Comparison of ENCODE assay signal across 9 cellular contexts in genomic region chr22:50272103-50272782, GRCh38. TPM values are rescaled to one million over a fixed set of nuclear protein-coding genes. Genes with fewer than 3 reads are reported as not detected.
DNase-seq lines count a peak whose midpoint lies in the region; ATAC-seq and TF ChIP-seq lines count a peak whose summit lies in the region.
"Had no signal": no experiment of that assay in that cellular context is flagged by ENCODE, and none has a peak within 500 bp of the region (broad histone marks: within the 10 kb centered on the region; RNA-seq: fewer than 3 reads in every experiment).

No MANE protein-coding gene starts in this region.

- DNase-seq in Caco-2: no peak
- no peak for DNase-seq in caudate nucleus (lab: John Stamatoyannopoulos, UW)
- DNase-seq in neuronal stem cell (ENCODE audit: low spot score): peak; percentile 24
- DNase-seq in NCI-H524 treated with DMSO at 0.1 percent for 48 hours (lab: John Stamatoyannopoulos, UW): no peak
- no peak for DNase-seq in COLO829 (ENCODE audit: low spot score)
- DNase-seq in NCI-H345 (lab: John Stamatoyannopoulos, UW): no peak
- DNase-seq: Kasumi-1 had no signal

- peak overlapping the region; percentile 60 for H3K4me2 ChIP-seq in neuronal stem cell (ENCODE audit: insufficient read depth, low read length, poor library complexity, severe bottlenecking)

- H3K27ac ChIP-seq in caudate nucleus (ENCODE audit: low read depth, low read length) (peak overlapping the region; percentile 73), neuronal stem cell (replicated peaks; ENCODE audit: low read length) (peak overlapping the region; percentile 82)

- no peaks in the 10 kb centered on the region for H3K27me3 ChIP-seq in Caco-2 (replicated peaks; ENCODE audit: control insufficient read depth, insufficient read depth, low read length)
- H3K27me3 ChIP-seq in neuronal stem cell (ENCODE audit: control insufficient read depth in 3 of 3, insufficient read depth in 3 of 3, low read depth in 1 of 3, low read length in 3 of 3): peaks cover 0 to 9% (median 0%) of the 10 kb centered on the region in 3 experiments

- no peak overlapping the region for H3K23ac ChIP-seq in neuronal stem cell (ENCODE audit: low read depth, low read length, poor library complexity)

- H3K27me3 Mint-ChIP-seq in Caco-2 (ENCODE audit: insufficient read depth, unreplicated experiment) (no peaks in the 10 kb centered on the region), IgD-negative memory B cell (peaks cover 5% of the 10 kb centered on the region)

- no peak overlapping the region for H3K4ac ChIP-seq in neuronal stem cell (ENCODE audit: low read length)

- H2BK5ac ChIP-seq in neuronal stem cell (ENCODE audit: low read length): peak overlapping the region; percentile 83

- peak overlapping the region; percentile 46 for H3K9ac ChIP-seq in neuronal stem cell (ENCODE audit: low read depth, low read length, poor library complexity)

- no peak overlapping the region for H3K14ac ChIP-seq in neuronal stem cell (ENCODE audit: low read length)

- peak overlapping the region; percentile 55 for H2AFZ ChIP-seq in neuronal stem cell (ENCODE audit: low read length)

- H3K79me1 ChIP-seq in neuronal stem cell (ENCODE audit: low read depth, low read length): peaks cover 5% of the 10 kb centered on the region

- H3K4me3 ChIP-seq in Caco-2 (ENCODE audit: low read depth, low read length): no peak overlapping the region
- no peak overlapping the region for H3K4me3 ChIP-seq in neuronal stem cell (ENCODE audit: low read length in 2 of 2)

- H3K4me1 ChIP-seq in Caco-2 (peaks cover 16% of the 10 kb centered on the region), neuronal stem cell (ENCODE audit: control insufficient read depth in 2 of 2, insufficient read depth in 1 of 2, low read depth in 1 of 2, low read length in 2 of 2) (peaks cover 26 to 29% of the 10 kb centered on the region in 2 donors)

- peak overlapping the region; percentile 92 for H2BK120ac ChIP-seq in neuronal stem cell (ENCODE audit: low read depth, low read length)

- no peak overlapping the region for H4K91ac ChIP-seq in neuronal stem cell (ENCODE audit: low read depth, low read length, poor library complexity)

- peaks cover 49% of the 10 kb centered on the region for H3K36me3 Mint-ChIP-seq in Caco-2 (ENCODE audit: insufficient read depth, unreplicated experiment)
- H3K36me3 Mint-ChIP-seq in IgD-negative memory B cell: no peaks in the 10 kb centered on the region

- CTCF ChIA-PET in Caco-2 (lab: Charles Lee): interaction anchor here (0.6 to 1.4 kb wide), 7 partner anchors 21 to 130 kb away, joined by 3 to 6 read pairs (median 5); partner anchors contain the start of gene HDAC10

- H3K9me3 ChIP-seq in Caco-2: no peaks in the 10 kb centered on the region
- peaks cover 5 to 7% of the 10 kb centered on the region in 2 donors for H3K9me3 ChIP-seq in neuronal stem cell (replicated peaks in 1 of 2; ENCODE audit: control insufficient read depth in 2 of 2, insufficient read depth in 1 of 2, low read depth in 1 of 2, low read length in 2 of 2)

- H3K36me3 ChIP-seq in Caco-2 (ENCODE audit: control insufficient read depth, insufficient read depth, low read length) (peaks cover 3% of the 10 kb centered on the region), neuronal stem cell (replicated peaks in 1 of 2; ENCODE audit: control insufficient read depth in 2 of 2, insufficient read depth in 2 of 2, low read length in 2 of 2) (peaks cover 19 to 33% of the 10 kb centered on the region in 2 donors)

- ATAC-seq in HG03159 (IDR thresholded peaks at IDR 0.05; ENCODE audit: unreplicated experiment): no peak

- peak overlapping the region; percentile 90 for H2AK5ac ChIP-seq in neuronal stem cell (ENCODE audit: low read depth, low read length)

- intact Hi-C loops in Caco-2 (cut with micrococcal nuclease; ENCODE audit: unreplicated experiment): loop anchor here (5.0 kb wide), 2 partner anchors 55 to 70 kb away; partner anchors contain the start of genes DENND6B and PPP6R2

- POLR2A ChIA-PET in Caco-2 (lab: Charles Lee): interaction anchor here (0.5 kb wide), 1 partner anchor 21 kb away, joined by 3 read pairs; no protein-coding TSS in a partner anchor

- peak overlapping the region; percentile 96 for H3K18ac ChIP-seq in neuronal stem cell (ENCODE audit: low read length)

- H4K8ac ChIP-seq in neuronal stem cell (ENCODE audit: low read depth, low read length): no peak overlapping the region

- no TSS peak for BruUV-seq in Caco-2 (replicated peaks; lab: Mats Ljungman, UMichigan)

- H2BK12ac ChIP-seq in neuronal stem cell (ENCODE audit: low read length): no peak overlapping the region

- WGBS in neuronal stem cell (ENCODE audit: extremely low coverage in 2 of 2, insufficient read length in 2 of 2, insufficient replicate concordance in 1 of 2), 2 donors: no CpG with 5 or more reads among the region's 21 CpGs

- H3K27ac Mint-ChIP-seq in Caco-2 (ENCODE audit: unreplicated experiment) (no peak overlapping the region), IgD-negative memory B cell (no peak overlapping the region)

- TF ChIP-seq CTCF in Caco-2 (IDR thresholded peaks at IDR 0.05; ENCODE audit: insufficient read depth in 1 of 2, low read depth in 1 of 2, low read length in 1 of 2, severe bottlenecking in 1 of 2, unreplicated experiment in 1 of 2): peak in 1 of 2 experiments; percentile 3

- H3K4me1 Mint-ChIP-seq in Caco-2 (ENCODE audit: low read depth, unreplicated experiment) (no peaks in the 10 kb centered on the region), IgD-negative memory B cell (peaks cover 0 to 4% (median 2%) of the 10 kb centered on the region in 3 donors)

- H3K4me3 Mint-ChIP-seq in Caco-2 (ENCODE audit: unreplicated experiment) (peak overlapping the region; percentile 66), IgD-negative memory B cell (peak overlapping the region in 3 of 4 donors; percentile 1 to 74 (median 16))

- H3K9me3 Mint-ChIP-seq in Caco-2 (ENCODE audit: unreplicated experiment) (no peaks in the 10 kb centered on the region), IgD-negative memory B cell (no peaks in the 10 kb centered on the region)

- peak overlapping the region; percentile 23 for H2BK15ac ChIP-seq in neuronal stem cell (ENCODE audit: low read length)

RNA-seq across cellular contexts. Expression of gene MAPK11, which starts 2.1 kb away (rescaled TPM):
- total RNA-seq in Caco-2 (2022): 1.3 and 1.4 TPM in 2 replicates
- 0.59 TPM for polyA plus RNA-seq in IgD-negative memory B cell
- 4.0 TPM for polyA plus RNA-seq in neuronal stem cell (2013, experiment 1 of 2)
- 3.6 TPM for polyA plus RNA-seq in neuronal stem cell (2013, experiment 2 of 2)

RNA-seq across cellular contexts. Expression of gene MAPK12, which starts 10.8 kb away (rescaled TPM):
- 35.6 and 37.4 TPM in 2 replicates for total RNA-seq in Caco-2 (2022)
- polyA plus RNA-seq in IgD-negative memory B cell: 0.94 TPM
- 28.8 TPM for polyA plus RNA-seq in neuronal stem cell (2013, experiment 1 of 2)
- polyA plus RNA-seq in neuronal stem cell (2013, experiment 2 of 2): 28.1 TPM

RNA-seq across cellular contexts. Expression of gene HDAC10, which starts 21.2 kb away (rescaled TPM):
- total RNA-seq in Caco-2 (2022): 61.3 and 63.5 TPM in 2 replicates
- 8.6 TPM for polyA plus RNA-seq in IgD-negative memory B cell
- polyA plus RNA-seq in neuronal stem cell (2013, experiment 1 of 2): 20.1 TPM
- 18.8 TPM for polyA plus RNA-seq in neuronal stem cell (2013, experiment 2 of 2)

RNA-seq across cellular contexts. Expression of gene TUBGCP6, which starts 27.4 kb away (rescaled TPM):
- 29.3 and 34.2 TPM in 2 replicates for total RNA-seq in Caco-2 (2022)
- polyA plus RNA-seq in IgD-negative memory B cell: 17.0 TPM
- polyA plus RNA-seq in neuronal stem cell (2013, experiment 1 of 2): 12.1 TPM
- 12.1 TPM for polyA plus RNA-seq in neuronal stem cell (2013, experiment 2 of 2)

RNA-seq across cellular contexts. Expression of gene PLXNB2, which starts 35.2 kb away (rescaled TPM):
- total RNA-seq in Caco-2 (2022): 260 and 262 TPM in 2 replicates
- 2.7 TPM for polyA plus RNA-seq in IgD-negative memory B cell
- polyA plus RNA-seq in neuronal stem cell (2013, experiment 1 of 2): 71.0 TPM
- 69.8 TPM for polyA plus RNA-seq in neuronal stem cell (2013, experiment 2 of 2)
